ENCODE assay signal across 2 cellular contexts in the genomic region with DNA sequence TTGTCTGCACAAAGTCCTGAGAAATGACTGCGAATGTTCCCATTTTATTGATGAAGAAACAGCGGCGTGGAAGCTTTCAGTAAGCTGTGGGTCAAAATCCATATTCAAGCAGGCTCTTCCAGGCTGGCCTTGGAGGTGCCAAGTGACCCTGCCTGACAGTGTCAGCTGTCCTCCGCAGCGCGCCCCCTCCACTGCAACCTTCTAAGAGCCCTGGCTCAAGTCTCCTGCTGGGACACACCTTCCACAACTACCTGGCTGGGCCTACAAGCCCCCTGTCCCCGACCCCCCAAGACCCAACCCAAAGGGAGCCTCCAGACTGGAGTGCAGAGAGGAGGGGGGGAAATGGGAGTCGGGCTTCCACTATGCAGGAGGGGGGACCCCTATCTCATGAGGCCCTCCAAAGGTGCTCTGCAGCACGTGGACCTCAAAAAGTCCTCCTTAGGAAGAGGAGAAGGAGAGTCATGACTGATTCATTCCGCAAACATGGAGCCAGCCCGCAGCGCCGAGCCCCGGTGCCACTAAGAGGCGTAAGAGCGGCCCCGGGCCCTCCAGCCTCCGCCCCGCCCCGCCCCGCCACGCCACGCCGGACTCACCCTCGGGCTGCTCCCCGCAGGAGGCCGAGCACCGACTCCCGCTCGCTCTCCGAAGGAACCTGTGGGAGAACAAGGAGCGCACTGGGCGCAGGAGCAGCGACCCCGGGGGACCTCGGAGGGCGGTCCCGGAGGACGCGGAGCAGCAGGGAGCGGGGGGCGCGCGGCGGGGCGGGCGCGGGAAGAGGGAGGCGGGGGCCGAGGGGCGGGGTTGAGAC.
TF ChIP-seq lines count a peak whose summit lies in the region.

No MANE protein-coding gene starts in this region.

TF ChIP-seq in IMR-90, 13 proteins besides CTCF, POLR2A, EP300 and RAD21:
- TF ChIP-seq ELK1 (IDR thresholded peaks at IDR 0.05; ENCODE audit: borderline replicate concordance, low read depth, low read length) (no peak), MAZ (IDR thresholded peaks at IDR 0.05; ENCODE audit: borderline replicate concordance, low read depth, low read length) (peak; percentile 28; the same call in 1 of the 2 replicates), BHLHE40 (IDR thresholded peaks at IDR 0.05; ENCODE audit: low read depth, low read length) (0 out of 2 replicates have a peak, but pooled peaks have one; percentile 3), USF2 (IDR thresholded peaks at IDR 0.05; ENCODE audit: low read depth, low read length) (0 out of 2 replicates have a peak, but pooled peaks have one; percentile 57), MXI1 (IDR thresholded peaks at IDR 0.05; ENCODE audit: borderline replicate concordance, low read depth, low read length) (peak; percentile 69), SMC3 (IDR thresholded peaks at IDR 0.05; ENCODE audit: low read depth, low read length) (no peak), MAFK (IDR thresholded peaks at IDR 0.05; ENCODE audit: low read depth, low read length) (no peak)
TF ChIP-seq in IMR-90: peak in this region for 4.

TF ChIP-seq in neural cell, 6 proteins besides CTCF, POLR2A, EP300 and RAD21:
- no peak for TF ChIP-seq POLR2AphosphoS5 (IDR thresholded peaks at IDR 0.05)
- TF ChIP-seq MXI1 (conservative IDR thresholded peaks at IDR 0.05; ENCODE audit: poor library complexity, severe bottlenecking), result peak; percentile 54
- TF ChIP-seq EZH2 (IDR thresholded peaks at IDR 0.05; ENCODE audit: borderline replicate concordance, insufficient read depth, low read length, poor library complexity, severe bottlenecking), result no peak
